In genomic region chr1:2848006-2848670, GRCh38 we compare ENCODE assay signal across 20 cellular contexts. TPM values are rescaled to one million over a fixed set of nuclear protein-coding genes. Genes with fewer than 3 reads are reported as not detected.
"Had no signal": no experiment of that assay in that cellular context is flagged by ENCODE, and none has a peak within 500 bp of the region (broad histone marks: within the 10 kb centered on the region; RNA-seq: fewer than 3 reads in every experiment).

No MANE protein-coding gene starts in this region.

- H3K4me3 Mint-ChIP-seq: activated CD4-positive, alpha-beta memory T cell treated with anti-CD3 and anti-CD28 coated beads for 36 hours; activated T-cell treated with anti-CD3 and anti-CD28 coated beads, Interleukin-2, amount 50 U/mL, for 72 hours; central memory CD8-positive, alpha-beta T cell; effector memory CD8-positive, alpha-beta T cell; mesothelial cell of epicardium had no signal

- H3K4me1 ChIP-seq: breast epithelium, colonic mucosa, esophagus squamous epithelium, gastrocnemius medialis, thyroid gland had no signal

- H3K36me3 Mint-ChIP-seq: activated CD4-positive, alpha-beta memory T cell treated with anti-CD3 and anti-CD28 coated beads for 36 hours had no signal

- H3K9me3 ChIP-seq: colonic mucosa, gastrocnemius medialis, thyroid gland had no signal

- H3K4me1 Mint-ChIP-seq: central memory CD8-positive, alpha-beta T cell; mesothelial cell of epicardium had no signal

- H3K36me3 ChIP-seq: breast epithelium, colonic mucosa, esophagus squamous epithelium, gastrocnemius medialis, thyroid gland had no signal

- H3K9me3 Mint-ChIP-seq: activated CD4-positive, alpha-beta memory T cell treated with anti-CD3 and anti-CD28 coated beads for 36 hours; activated T-cell treated with anti-CD3 and anti-CD28 coated beads, Interleukin-2, amount 50 U/mL, for 72 hours; central memory CD8-positive, alpha-beta T cell; effector memory CD8-positive, alpha-beta T cell had no signal

- ATAC-seq: activated T-cell treated with anti-CD3 and anti-CD28 coated beads, Interleukin-2, amount 50 U/mL, for 72 hours; effector memory CD8-positive, alpha-beta T cell; gastrocnemius medialis; left lobe of liver had no signal

- H3K27me3 ChIP-seq: colonic mucosa, thyroid gland had no signal

- H3K4me3 ChIP-seq: breast epithelium, colonic mucosa, dorsolateral prefrontal cortex, esophagus squamous epithelium, gastrocnemius medialis, thyroid gland had no signal

- DNase-seq: activated CD4-positive, alpha-beta memory T cell treated with anti-CD3 and anti-CD28 coated beads for 36 hours; activated effector memory CD4-positive, alpha-beta T cell treated with Interleukin-2 at 50 U/mL for 16 hours; activated naive CD4-positive, alpha-beta T cell treated with anti-CD3 and anti-CD28 coated beads, Interleukin-2, amount 50 U/mL, for 16 hours; activated T-cell treated with anti-CD3 and anti-CD28 coated beads, Interleukin-2, amount 50 U/mL, for 72 hours; dorsolateral prefrontal cortex; effector memory CD8-positive, alpha-beta T cell; esophagus squamous epithelium; gastrocnemius medialis; islet precursor cell; occipital lobe; stimulated activated CD4-positive, alpha-beta T cell treated with anti-CD3 and anti-CD28 coated beads, Interleukin-4, amount 100 ng/mL, for 1 hour; stimulated activated naive CD4-positive, alpha-beta T cell treated with Interleukin-2 at 50 U/mL for 16 hours; substantia nigra; T-helper 9 cell; thyroid gland had no signal

- H3K27ac Mint-ChIP-seq: activated CD4-positive, alpha-beta memory T cell treated with anti-CD3 and anti-CD28 coated beads for 36 hours; activated T-cell treated with anti-CD3 and anti-CD28 coated beads, Interleukin-2, amount 50 U/mL, for 72 hours; mesothelial cell of epicardium had no signal

- H3K27ac ChIP-seq: breast epithelium, colonic mucosa, dorsolateral prefrontal cortex, esophagus squamous epithelium, gastrocnemius medialis, thyroid gland had no signal

RNA-seq across cellular contexts. Expression of gene TTC34, which starts 46.6 kb away (rescaled TPM):
- total RNA-seq: gastrocnemius medialis had no signal
